In genomic region chr7:6446977-6447588, GRCh38 we compare ENCODE assay signal across 8 cellular contexts. TPM values are rescaled to one million over a fixed set of nuclear protein-coding genes. Genes with fewer than 3 reads are reported as not detected.
A peak's percentile ranks its signal among the peaks of the same experiment; 100 is the strongest.
DNase-seq lines count a peak whose midpoint lies in the region; ATAC-seq and TF ChIP-seq lines count a peak whose summit lies in the region.

No MANE protein-coding gene starts in this region.

- H3K9me2 ChIP-seq in OCI-LY7 (ENCODE audit: insufficient read depth, low read length) (no peaks in the 10 kb centered on the region), neural cell (ENCODE audit: insufficient read depth, low read length) (no peaks in the 10 kb centered on the region)

- H4K20me1 ChIP-seq in OCI-LY7 (ENCODE audit: insufficient read depth, low read length) (no peaks in the 10 kb centered on the region), neural cell (ENCODE audit: insufficient read depth) (no peaks in the 10 kb centered on the region)

- 3 to 4% methylated on average over 25 of the region's 25 CpGs for WGBS in aorta, 2 donors

- POLR2A ChIA-PET in OCI-LY7 (lab: Charles Lee), result interaction anchor here (0.6 to 2.0 kb wide), 8 partner anchors 9 to 590 kb away, joined by 3 to 19 read pairs (median 4); no protein-coding TSS in a partner anchor

- CTCF ChIA-PET in OCI-LY7 (lab: Charles Lee; ENCODE audit: unreplicated experiment), result no interaction called here

- intact Hi-C loops in OCI-LY7 (cut with micrococcal nuclease; ENCODE audit: unreplicated experiment), result no loop called here
- intact Hi-C loops in aorta (cut with DNase I), result no loop called here

- H3K4me2 ChIP-seq in OCI-LY7 (ENCODE audit: low read length), result peak overlapping the region; percentile 89
- H3K4me2 ChIP-seq in neural cell (ENCODE audit: low read length), result peak overlapping the region; percentile 55

- TF ChIP-seq EP300 in neural cell (conservative IDR thresholded peaks at IDR 0.05; ENCODE audit: poor library complexity, severe bottlenecking), result peak; percentile 21

- no peaks in the 10 kb centered on the region for H3K27me3 ChIP-seq in HUES48 (ENCODE audit: control insufficient read depth, insufficient read depth, low read length)
- H3K27me3 ChIP-seq in neural cell (ENCODE audit: insufficient read depth, low read depth, low read length), result no peaks in the 10 kb centered on the region
- no peaks in the 10 kb centered on the region for H3K27me3 ChIP-seq in aorta (ENCODE audit: control insufficient read depth in 1 of 2, insufficient read depth in 2 of 2, low read length in 1 of 2)

- DNase-seq in DMS153 (lab: John Stamatoyannopoulos, UW) (peak; percentile 55), OCI-LY7 (ENCODE audit: low spot score) (peak; percentile 73), foreskin fibroblast (peak; percentile 83 to 92), aorta (peak; percentile 84 to 91)
- peak; percentile 28 for DNase-seq in activated naive CD4-positive, alpha-beta T cell treated with Interleukin-2 at 50 U/mL for 16 hours

- H3K4me3 ChIP-seq in HUES48 (ENCODE audit: low read depth, low read length) (peak overlapping the region; percentile 93), OCI-LY7 (ENCODE audit: low read depth, low read length, poor library complexity, severe bottlenecking) (peak overlapping the region; percentile 89), foreskin fibroblast (ENCODE audit: low read depth in 1 of 2, low read length in 2 of 2) (peak overlapping the region; percentile 66 to 94), neural cell (ENCODE audit: low read length) (peak overlapping the region; percentile 97), aorta (ENCODE audit: low read length in 2 of 2) (peak overlapping the region; percentile 60 to 66)

- H3K9me3 ChIP-seq in HUES48 (ENCODE audit: control insufficient read depth, insufficient read depth, low read length) (no peaks in the 10 kb centered on the region), OCI-LY7 (ENCODE audit: low read length) (no peaks in the 10 kb centered on the region), neural cell (ENCODE audit: low read length) (no peaks in the 10 kb centered on the region), aorta (ENCODE audit: control insufficient read depth, low read length) (no peaks in the 10 kb centered on the region)

- peak overlapping the region; percentile 98 for H3K27ac ChIP-seq in HUES48 (ENCODE audit: low read depth, low read length)
- peak overlapping the region; percentile 58 for H3K27ac ChIP-seq in OCI-LY7 (ENCODE audit: low read depth, low read length, poor library complexity, severe bottlenecking)
- H3K27ac ChIP-seq in neural cell (ENCODE audit: low read length), result peak overlapping the region; percentile 93
- peak overlapping the region in 1 of 2 donors; percentile 55 for H3K27ac ChIP-seq in aorta (ENCODE audit: low read depth in 1 of 2, low read length in 2 of 2)

- H3K4me1 ChIP-seq in HUES48 (ENCODE audit: control insufficient read depth, insufficient read depth, low read length) (no peaks in the 10 kb centered on the region), OCI-LY7 (ENCODE audit: insufficient read depth, low read length, poor library complexity, severe bottlenecking) (peaks cover 13% of the 10 kb centered on the region), aorta (ENCODE audit: control insufficient read depth in 1 of 2, insufficient read depth in 2 of 2, low read length in 2 of 2) (no peaks in the 10 kb centered on the region)

- no peaks in the 10 kb centered on the region for H3F3A ChIP-seq in neural cell (ENCODE audit: insufficient read depth, low read length, poor library complexity, severe bottlenecking)

- TF ChIP-seq RAD21 in neural cell (conservative IDR thresholded peaks at IDR 0.05), result no peak

- H3K36me3 ChIP-seq in HUES48 (ENCODE audit: control insufficient read depth, insufficient read depth, low read length), result peaks cover 37% of the 10 kb centered on the region
- H3K36me3 ChIP-seq in OCI-LY7 (ENCODE audit: insufficient read depth, low read length), result peaks cover 38% of the 10 kb centered on the region
- H3K36me3 ChIP-seq in neural cell (ENCODE audit: insufficient read depth, low read length), result peaks cover 5% of the 10 kb centered on the region
- H3K36me3 ChIP-seq in aorta (ENCODE audit: control insufficient read depth in 1 of 2, insufficient read depth in 2 of 2, low read length in 1 of 2), result no peaks in the 10 kb centered on the region

- H2AFZ ChIP-seq in OCI-LY7 (ENCODE audit: low read length) (peak overlapping the region; percentile 78), neural cell (ENCODE audit: low read depth, low read length) (peak overlapping the region; percentile 96)

- H3K9ac ChIP-seq in HUES48 (ENCODE audit: low read depth, low read length), result peak overlapping the region; percentile 83
- H3K9ac ChIP-seq in neural cell (ENCODE audit: low read length), result peak overlapping the region; percentile 95

- H3K79me2 ChIP-seq in OCI-LY7 (ENCODE audit: insufficient read depth, low read depth, low read length) (peaks cover 35% of the 10 kb centered on the region), neural cell (replicated peaks; ENCODE audit: insufficient read depth, low read length) (peaks cover 33% of the 10 kb centered on the region)

- no peak for TF ChIP-seq CTCF in OCI-LY7 (conservative IDR thresholded peaks at IDR 0.05; ENCODE audit: low read length)
- no peak for TF ChIP-seq CTCF in foreskin fibroblast (IDR thresholded peaks at IDR 0.05; ENCODE audit: low read depth, low read length)
- TF ChIP-seq CTCF in neural cell (IDR thresholded peaks at IDR 0.05; ENCODE audit: poor library complexity, severe bottlenecking), result no peak

- no TSS peak for BruUV-seq in OCI-LY7 (replicated peaks; lab: Mats Ljungman, UMichigan)

- peak; percentile 36 for ATAC-seq in GM21576 (IDR thresholded peaks at IDR 0.05; ENCODE audit: unreplicated experiment)
- peak; percentile 71 for ATAC-seq in aorta (ENCODE audit: low FRiP score)

TF ChIP-seq in neural cell, 6 proteins besides CTCF, POLR2A, EP300 and RAD21:
- TF ChIP-seq SMC3 (conservative IDR thresholded peaks at IDR 0.05; ENCODE audit: poor library complexity), result peak; percentile 7
- no peak for TF ChIP-seq TAF1 (IDR thresholded peaks at IDR 0.05; ENCODE audit: low read depth)
- peak; percentile 28 for TF ChIP-seq POLR2AphosphoS5 (IDR thresholded peaks at IDR 0.05)
- no peak for TF ChIP-seq MXI1 (conservative IDR thresholded peaks at IDR 0.05; ENCODE audit: poor library complexity, severe bottlenecking)
- TF ChIP-seq REST (IDR thresholded peaks at IDR 0.05; ENCODE audit: borderline replicate concordance), result peak; percentile 71
- no peak for TF ChIP-seq EZH2 (IDR thresholded peaks at IDR 0.05; ENCODE audit: borderline replicate concordance, insufficient read depth, low read length, poor library complexity, severe bottlenecking)

RNA-seq across cellular contexts. Expression of gene DAGLB, which starts 0.7 kb away (rescaled TPM):
- 12.4 and 17.5 TPM in 2 replicates for total RNA-seq in OCI-LY7 (2014; rRNA removed; shearing (Covaris generic))
- 19.5 and 24.8 TPM in 2 replicates for total RNA-seq in OCI-LY7 (2022)
- polyA plus RNA-seq in neural cell, result 32.3 and 48.9 TPM in 2 replicates
- 49.4 and 54.5 TPM in 2 replicates for polyA minus RNA-seq in neural cell
- 10 to 100 TPM; 15.5 to 19.7 TPM for total RNA-seq in aorta
- polyA plus RNA-seq in aorta, result 10 to 100 TPM in 1 of 2 donors, 1 to 10 TPM in 1; 3.6 to 18.0 TPM

RNA-seq across cellular contexts. Expression of gene KDELR2, which starts 36.9 kb away (rescaled TPM):
- total RNA-seq in OCI-LY7 (2014; rRNA removed; shearing (Covaris generic)), result 23.6 and 30.2 TPM in 2 replicates
- total RNA-seq in OCI-LY7 (2022), result 62.1 and 63.4 TPM in 2 replicates
- 69.5 and 71.2 TPM in 2 replicates for polyA plus RNA-seq in neural cell
- 83.5 and 91.3 TPM in 2 replicates for polyA minus RNA-seq in neural cell
- 100 to 1,000 TPM; 137 to 138 TPM for total RNA-seq in aorta
- 100 to 1,000 TPM; 100 to 131 TPM for polyA plus RNA-seq in aorta

Comparison
In these comparisons a context has a peak if more than half of its experiments do, and no peak if none do; other contexts are left out.
1. DNase-seq: peak in every context shown above with its lines; median percentile 88 in foreskin fibroblast; 88 in aorta; 73 in OCI-LY7; 55 in DMS153; 28 in activated naive CD4-positive, alpha-beta T cell treated with Interleukin-2 at 50 U/mL for 16 hours.